Comparison of ENCODE assay signal across 20 cellular contexts in genomic region chr18:57791911-57792310, GRCh38. TPM values are rescaled to one million over a fixed set of nuclear protein-coding genes. Genes with fewer than 3 reads are reported as not detected.
DNase-seq lines count a peak whose midpoint lies in the region; ATAC-seq and TF ChIP-seq lines count a peak whose summit lies in the region.
"Had no signal": no experiment of that assay in that cellular context is flagged by ENCODE, and none has a peak within 500 bp of the region (broad histone marks: within the 10 kb centered on the region; RNA-seq: fewer than 3 reads in every experiment).

No MANE protein-coding gene starts in this region.

- CTCF ChIA-PET in IMR-90 (lab: Yijun Ruan, JAX) (no interaction called here), PC-9 (lab: Charles Lee) (no interaction called here)

- no peak overlapping the region for H3K4me2 ChIP-seq in IMR-90 (ENCODE audit: low read depth, low read length)
- H3K4me2 ChIP-seq in PC-9: no peak overlapping the region

- peak overlapping the region; percentile 49; the same call in 1 of the 2 replicates for H2AK5ac ChIP-seq in IMR-90 (ENCODE audit: low read depth, low read length)

- in situ Hi-C loops in IMR-90 (cut with MboI; ENCODE audit: low sequenced_read_pairs): no loop called here

- no CpG with 5 or more reads among the region's 2 CpGs for WGBS in IMR-90 (ENCODE audit: extremely low coverage in 2 of 2, insufficient read length in 1 of 2), 2 experiments

- no peak overlapping the region for H2AFZ ChIP-seq in IMR-90 (replicated peaks; ENCODE audit: low read length, poor library complexity)
- no peak overlapping the region for H2AFZ ChIP-seq in PC-9

- TF ChIP-seq CTCF in IMR-90 (conservative IDR thresholded peaks at IDR 0.05; ENCODE audit: low read depth, low read length): no peak
- TF ChIP-seq CTCF in PC-9 (conservative IDR thresholded peaks at IDR 0.05): no peak
- no peak for TF ChIP-seq CTCF in thoracic aorta (IDR thresholded peaks at IDR 0.05)

- peak overlapping the region; percentile 29; the same call in 1 of the 2 replicates for H3K23ac ChIP-seq in IMR-90 (ENCODE audit: low read depth, low read length)

- H2BK15ac ChIP-seq in IMR-90 (ENCODE audit: low read depth, low read length): peak overlapping the region; percentile 20; the same call in 1 of the 3 replicates

- POLR2A ChIA-PET in IMR-90 (lab: Charles Lee; ENCODE audit: unreplicated experiment): interaction anchor here (0.5 kb wide), 1 partner anchor 356 kb away, joined by 4 read pairs; no protein-coding TSS in a partner anchor
- POLR2A ChIA-PET in PC-9 (lab: Charles Lee; ENCODE audit: unreplicated experiment): no interaction called here

- H4K8ac ChIP-seq in IMR-90 (ENCODE audit: low read depth in 2 of 2, low read length in 2 of 2): peak overlapping the region; percentile 19 to 24; a peak in 3 of 4 replicates

- no peak for TF ChIP-seq POLR2A in IMR-90 (IDR thresholded peaks at IDR 0.05; ENCODE audit: low read depth, low read length)

- H3K9me1 ChIP-seq in IMR-90 (ENCODE audit: insufficient read depth, low read length): peaks cover 19% of the 10 kb centered on the region

- H3K9me2 ChIP-seq in PC-9 (ENCODE audit: insufficient read depth): no peaks in the 10 kb centered on the region

- intact Hi-C loops in IMR-90 (cut with micrococcal nuclease) (no loop called here), PC-9 (cut with micrococcal nuclease; ENCODE audit: unreplicated experiment) (no loop called here)

- H3K4me3 ChIP-seq in IMR-90 (ENCODE audit: insufficient read depth, low read depth, low read length) (no peak overlapping the region), PC-9 (no peak overlapping the region), thoracic aorta (no peak overlapping the region)
- H3K4me3 ChIP-seq: SJCRH30, suprapubic skin had no signal

- H2BK20ac ChIP-seq in IMR-90 (ENCODE audit: low read depth, low read length): peak overlapping the region; percentile 54

- peak overlapping the region; percentile 79 for H2BK5ac ChIP-seq in IMR-90 (ENCODE audit: low read depth, low read length, poor library complexity, severe bottlenecking)

- peak overlapping the region; percentile 61 for H3K4ac ChIP-seq in IMR-90 (ENCODE audit: low read depth, low read length)

- H4K91ac ChIP-seq in IMR-90 (ENCODE audit: insufficient read depth, low read depth, low read length): peak overlapping the region; percentile 17; the same call in 1 of the 2 replicates

- H3K56ac ChIP-seq in IMR-90 (ENCODE audit: extremely low read depth, insufficient read depth, low read length): no peak overlapping the region

- no peaks in the 10 kb centered on the region for H3K9me3 ChIP-seq in IMR-90 (ENCODE audit: control insufficient read depth, insufficient read depth, low read length)
- H3K9me3 ChIP-seq in PC-9 (ENCODE audit: insufficient read depth, low read depth): no peaks in the 10 kb centered on the region
- no peaks in the 10 kb centered on the region for H3K9me3 ChIP-seq in thoracic aorta
- H3K9me3 ChIP-seq: neutrophil, SJCRH30, suprapubic skin had no signal

- H3K36me3 ChIP-seq in IMR-90 (ENCODE audit: control insufficient read depth, insufficient read depth, low read length) (no peaks in the 10 kb centered on the region), PC-9 (ENCODE audit: low read depth) (peaks cover 3% of the 10 kb centered on the region; the same call in 1 of the 2 replicates), thoracic aorta (no peaks in the 10 kb centered on the region)
- H3K36me3 ChIP-seq: neutrophil, SJCRH30, suprapubic skin had no signal

- peaks cover 90% of the 10 kb centered on the region for H3K79me2 ChIP-seq in PC-9 (ENCODE audit: low read depth)

- H4K20me1 ChIP-seq in IMR-90 (ENCODE audit: insufficient read depth, low read length) (peaks cover 64% of the 10 kb centered on the region), PC-9 (ENCODE audit: insufficient read depth) (0 out of 2 replicates have a peak, but pooled peaks cover 3% of the 10 kb centered on the region)

- no peak overlapping the region for H3K9ac ChIP-seq in IMR-90 (ENCODE audit: low read depth, low read length)

- H4K5ac ChIP-seq in IMR-90 (ENCODE audit: low read depth, low read length): no peak overlapping the region

- ATAC-seq in IMR-90 (ENCODE audit: low read depth) (no peak), thoracic aorta (ENCODE audit: insufficient number of reproducible peaks, low FRiP score, low read depth) (no peak)
- ATAC-seq: activated CD4-positive, CD25-positive, alpha-beta regulatory T cell treated with anti-CD3 and anti-CD28 coated beads, Interleukin-2, amount 50 U/mL, for 24 hours; stimulated activated memory B cell treated with anti-CD40 and anti-IgM and Interleukin-4, amounts not matched to agents 10 μg/mL and 1 μg/mL and 100 μg/mL, for 72 hours had no signal

- no peak for DNase-seq in IMR-90
- DNase-seq in PC-9: no peak
- peak; percentile 55 for DNase-seq in kidney tubule cell (ENCODE audit: low spot score)
- DNase-seq in thoracic aorta (ENCODE audit: low spot score): no peak
- DNase-seq in AG08396 (ENCODE audit: low spot score): no peak
- no peak for DNase-seq in NCI-H2081 (lab: John Stamatoyannopoulos, UW)
- no peak for DNase-seq in GM03348 (ENCODE audit: low spot score)
- DNase-seq: activated CD4-positive, alpha-beta memory T cell treated with anti-CD3 and anti-CD28 coated beads, Interleukin-2, amount 10 ng/mL, durations not matched to agents 7 days and 5 days; foreskin fibroblast; HCEC 1CT; mammary epithelial cell; NCI-H1105; stimulated activated CD4-positive, alpha-beta T cell treated with anti-CD3 and anti-CD28 coated beads, Interleukin-2, amount 100 ng/mL, for 48 hours; T-helper 1 cell had no signal

- TF ChIP-seq RAD21 in IMR-90 (IDR thresholded peaks at IDR 0.05; ENCODE audit: low read length): no peak

- peaks cover 12 to 74% of the 10 kb centered on the region in 2 experiments; a peak in 3 of 4 replicates for H3K79me1 ChIP-seq in IMR-90 (ENCODE audit: low read depth in 1 of 2, low read length in 2 of 2)

- H3K27ac ChIP-seq in IMR-90 (ENCODE audit: insufficient read depth, low read length) (peak overlapping the region; percentile 20; the same call in 1 of the 2 replicates), PC-9 (peak overlapping the region; percentile 21; the same call in 1 of the 2 replicates), thoracic aorta (peak overlapping the region; percentile 79 to 90)
- H3K27ac ChIP-seq: epithelial cell of prostate, neutrophil, SJCRH30, suprapubic skin had no signal

- H3K14ac ChIP-seq in IMR-90 (replicated peaks; ENCODE audit: low read depth, low read length): peak overlapping the region; percentile 42; the same call in 1 of the 2 replicates

- H3K4me1 ChIP-seq in IMR-90 (ENCODE audit: control insufficient read depth, insufficient read depth, low read length) (peaks cover 31% of the 10 kb centered on the region), PC-9 (replicated peaks; ENCODE audit: insufficient read depth) (peaks cover 95% of the 10 kb centered on the region), thoracic aorta (ENCODE audit: control insufficient read depth in 1 of 2, low read depth in 2 of 2) (peaks cover 43 to 98% of the 10 kb centered on the region in 2 donors)

- peak overlapping the region; percentile 13 for H2AK9ac ChIP-seq in IMR-90 (replicated peaks; ENCODE audit: low read depth, low read length, poor library complexity)

- dilution Hi-C loops in IMR-90 (cut with HindIII; ENCODE audit: low sequenced_read_pairs, unreplicated experiment): no loop called here

- BruUV-seq in IMR-90 (replicated peaks; lab: Mats Ljungman, UMichigan) (no TSS peak), PC-9 (replicated peaks; lab: Mats Ljungman, UMichigan) (no TSS peak)

- H3K18ac ChIP-seq in IMR-90 (ENCODE audit: low read depth, low read length): 0 out of 2 replicates have a peak overlapping the region, but pooled peaks have one; percentile 22

- H3K27me3 ChIP-seq in IMR-90 (ENCODE audit: control insufficient read depth, insufficient read depth, low read length) (no peaks in the 10 kb centered on the region), PC-9 (ENCODE audit: insufficient read depth, low read depth) (no peaks in the 10 kb centered on the region), thoracic aorta (replicated peaks; ENCODE audit: insufficient read depth) (no peaks in the 10 kb centered on the region)
- H3K27me3 ChIP-seq: SJCRH30, suprapubic skin had no signal

- peak overlapping the region; percentile 70 for H2BK120ac ChIP-seq in IMR-90 (ENCODE audit: low read depth, low read length)

- H3F3A ChIP-seq in PC-9 (ENCODE audit: insufficient read depth, low read depth): peaks cover 61% of the 10 kb centered on the region

TF ChIP-seq in IMR-90, 13 proteins besides CTCF, POLR2A, EP300 and RAD21:
- TF ChIP-seq BHLHE40 (IDR thresholded peaks at IDR 0.05; ENCODE audit: low read depth, low read length) (no peak), SMC3 (IDR thresholded peaks at IDR 0.05; ENCODE audit: low read depth, low read length) (no peak), MAFK (IDR thresholded peaks at IDR 0.05; ENCODE audit: low read depth, low read length) (no peak), CEBPB (IDR thresholded peaks at IDR 0.05; ENCODE audit: low read depth, low read length) (no peak), RFX5 (IDR thresholded peaks at IDR 0.05; ENCODE audit: low read depth, low read length) (no peak), RCOR1 (IDR thresholded peaks at IDR 0.05; ENCODE audit: insufficient replicate concordance, low read length) (no peak), MXI1 (IDR thresholded peaks at IDR 0.05; ENCODE audit: borderline replicate concordance, low read depth, low read length) (no peak), FOS (IDR thresholded peaks at IDR 0.05; ENCODE audit: low read depth, low read length) (no peak), MAZ (IDR thresholded peaks at IDR 0.05; ENCODE audit: borderline replicate concordance, low read depth, low read length) (no peak)
TF ChIP-seq in IMR-90: peak in this region for 0.

RNA-seq across cellular contexts. Expression of gene ATP8B1, which starts 11.2 kb away (rescaled TPM):
- 136 and 170 TPM in 2 replicates for total RNA-seq in IMR-90 (2012; rRNA removed)
- polyA plus RNA-seq in IMR-90 (2012; rRNA removed): 57.7 and 64.3 TPM in 2 replicates
- 23.4 and 27.5 TPM in 2 replicates for polyA plus RNA-seq in IMR-90 (2012; cell fraction: cytosol; rRNA removed)
- 31.8 and 116 TPM in 2 replicates for polyA plus RNA-seq in IMR-90 (2012; cell fraction: nucleus; rRNA removed; ENCODE audit: low replicate concordance)
- 16.7 and 23.4 TPM in 2 replicates for total RNA-seq in PC-9 (2021)
- 100 to 1,000 TPM in 1 of 2 donors, 10 to 100 TPM in 1; 68.7 to 111 TPM for total RNA-seq in thoracic aorta
- total RNA-seq: activated CD4-positive, alpha-beta memory T cell treated with anti-CD3 and anti-CD28 coated beads, Interleukin-2, amount 10 ng/mL, durations not matched to agents 7 days and 5 days; SJCRH30 had no signal

Comparison
In these comparisons a context has a peak if more than half of its experiments do, and no peak if none do; other contexts are left out.
1. H3K27ac ChIP-seq: peak in every context shown above with its lines; median percentile 84 in thoracic aorta; 21 in PC-9; 20 in IMR-90.